23 cellular contexts compared by ENCODE assay signal in genomic region chr16:64589836-64590235, GRCh38.
DNase-seq lines count a peak whose midpoint lies in the region; ATAC-seq and TF ChIP-seq lines count a peak whose summit lies in the region.
"Had no signal": no experiment of that assay in that cellular context is flagged by ENCODE, and none has a peak within 500 bp of the region (broad histone marks: within the 10 kb centered on the region; RNA-seq: fewer than 3 reads in every experiment).

No MANE protein-coding gene starts in this region.

- H3K4me3 ChIP-seq in mammary epithelial cell (replicated peaks in 1 of 3; ENCODE audit: insufficient read depth in 1 of 3, low read depth in 2 of 3, low read length in 3 of 3) (no peak overlapping the region), Peyer's patch (no peak overlapping the region)
- H3K4me3 ChIP-seq: PC-9, transverse colon had no signal

- H2AFZ ChIP-seq in mammary epithelial cell (ENCODE audit: low read depth, low read length): no peak overlapping the region
- H2AFZ ChIP-seq: PC-9 had no signal

- peak; percentile 69 for DNase-seq in MCF 10A (ENCODE audit: unreplicated experiment)
- DNase-seq in mammary epithelial cell: no peak
- DNase-seq in astrocyte of the hippocampus (ENCODE audit: low read depth, low spot score): peak; percentile 1
- peak; percentile 58 to 82 for DNase-seq in foreskin keratinocyte
- DNase-seq in Peyer's patch: no peak
- no peak for DNase-seq in islet precursor cell
- DNase-seq: activated CD4-positive, alpha-beta T cell treated with anti-CD3 and anti-CD28 coated beads, Interleukin-2, amount 50 U/mL, for 4 hours; activated T-cell treated with anti-CD3 and anti-CD28 coated beads, Interleukin-2, amount 50 U/mL, for 1 hour; caudate nucleus; CD8-positive, alpha-beta memory T cell; effector memory CD8-positive, alpha-beta T cell; glutamatergic neuron; Kasumi-1; midbrain; NCI-H1694; NCI-H524; nucleus accumbens; PC-9; transverse colon had no signal

- POLR2A ChIA-PET in MCF 10A (lab: Yijun Ruan, JAX): interaction anchor here (0.6 to 1.2 kb wide), 3 partner anchors 25 to 1143 kb away, joined by 3 read pairs; no protein-coding TSS in a partner anchor

- CTCF ChIA-PET in MCF 10A (lab: Yijun Ruan, JAX): interaction anchor here (1.2 kb wide), 1 partner anchor 1128 kb away, joined by 4 read pairs; no protein-coding TSS in a partner anchor
- CTCF ChIA-PET in mammary epithelial cell (lab: Charles Lee; ENCODE audit: low non-redundant PET): no interaction called here

- H3K36me3 ChIP-seq in mammary epithelial cell (ENCODE audit: insufficient read depth, low read length) (no peaks in the 10 kb centered on the region), Peyer's patch (no peaks in the 10 kb centered on the region)
- H3K36me3 ChIP-seq: transverse colon had no signal

- no peaks in the 10 kb centered on the region for H3K36me3 Mint-ChIP-seq in MCF 10A (ENCODE audit: insufficient read depth, unreplicated experiment)
- H3K36me3 Mint-ChIP-seq: activated naive CD4-positive, alpha-beta T cell treated with anti-CD3 and anti-CD28 coated beads, Interleukin-2, amount 50 U/mL, for 24 hours; CD8-positive, alpha-beta memory T cell had no signal

- H3K27ac ChIP-seq in mammary epithelial cell (ENCODE audit: insufficient read depth, low read depth, low read length) (no peak overlapping the region), foreskin keratinocyte (peak overlapping the region; percentile 10), Peyer's patch (no peak overlapping the region)
- H3K27ac ChIP-seq: 22Rv1, PC-9, transverse colon had no signal

- no peak overlapping the region for H3K4me3 Mint-ChIP-seq in MCF 10A (ENCODE audit: unreplicated experiment)
- H3K4me3 Mint-ChIP-seq: activated naive CD4-positive, alpha-beta T cell treated with anti-CD3 and anti-CD28 coated beads, Interleukin-2, amount 50 U/mL, for 24 hours; CD8-positive, alpha-beta memory T cell; effector memory CD8-positive, alpha-beta T cell had no signal

- H4K20me1 ChIP-seq in mammary epithelial cell (ENCODE audit: insufficient read depth, low read length): no peaks in the 10 kb centered on the region

- ATAC-seq in foreskin keratinocyte (peak; percentile 86), HG03565 (IDR thresholded peaks at IDR 0.05; ENCODE audit: unreplicated experiment) (no peak), HG03354 (IDR thresholded peaks at IDR 0.05; ENCODE audit: poor library complexity, severe bottlenecking, unreplicated experiment) (no peak)
- ATAC-seq: effector memory CD8-positive, alpha-beta T cell had no signal

- H3K4me2 ChIP-seq in mammary epithelial cell (ENCODE audit: insufficient read depth, low read depth, low read length): no peak overlapping the region
- H3K4me2 ChIP-seq: PC-9 had no signal

- dilution Hi-C loops in mammary epithelial cell (cut with HindIII; ENCODE audit: low sequenced_read_pairs): loop anchor here (10.0 kb wide), 1 partner anchor 45 kb away; no protein-coding TSS in a partner anchor

- H3K9ac ChIP-seq in mammary epithelial cell (ENCODE audit: insufficient read depth, low read length): no peak overlapping the region

- in situ Hi-C loops in mammary epithelial cell (cut with MboI; ENCODE audit: low sequenced_read_pairs in 2 of 2): no loop called here

- intact Hi-C loops in MCF 10A (cut with micrococcal nuclease): no loop called here
- intact Hi-C loops in mammary epithelial cell (cut with micrococcal nuclease): no loop called here

- TF ChIP-seq CTCF in MCF 10A (IDR thresholded peaks at IDR 0.05; ENCODE audit: unreplicated experiment): no peak
- no peak for TF ChIP-seq CTCF in mammary epithelial cell (conservative IDR thresholded peaks at IDR 0.05 in 1 of 2, IDR thresholded peaks at IDR 0.05 in 1 of 2; ENCODE audit: extremely low read depth in 1 of 2, insufficient read depth in 1 of 2, low read depth in 1 of 2, low read length in 2 of 2)
- no peak for TF ChIP-seq CTCF in foreskin keratinocyte (conservative IDR thresholded peaks at IDR 0.05)
- no peak for TF ChIP-seq CTCF in Peyer's patch (IDR thresholded peaks at IDR 0.05)

- peaks cover 2% of the 10 kb centered on the region for H3K9me3 ChIP-seq in mammary epithelial cell (replicated peaks; ENCODE audit: insufficient read depth, low read length)
- H3K9me3 ChIP-seq in Peyer's patch: no peaks in the 10 kb centered on the region
- H3K9me3 ChIP-seq: transverse colon had no signal

- BruUV-seq in MCF 10A (replicated peaks; lab: Mats Ljungman, UMichigan) (no TSS peak), mammary epithelial cell (replicated peaks; lab: Mats Ljungman, UMichigan) (no TSS peak)

- H3K4me1 ChIP-seq in mammary epithelial cell (ENCODE audit: insufficient read depth, low read length) (no peaks in the 10 kb centered on the region), foreskin keratinocyte (no peaks in the 10 kb centered on the region), Peyer's patch (no peaks in the 10 kb centered on the region)

- TF ChIP-seq POLR2A in Peyer's patch (IDR thresholded peaks at IDR 0.05): no peak

- H3K4me1 Mint-ChIP-seq in MCF 10A (ENCODE audit: insufficient read depth, unreplicated experiment): no peaks in the 10 kb centered on the region
- H3K4me1 Mint-ChIP-seq: activated naive CD4-positive, alpha-beta T cell treated with anti-CD3 and anti-CD28 coated beads, Interleukin-2, amount 50 U/mL, for 24 hours; CD8-positive, alpha-beta memory T cell had no signal

- H3K9me3 Mint-ChIP-seq in MCF 10A (ENCODE audit: unreplicated experiment): no peaks in the 10 kb centered on the region

- 67% methylated on average over 5 of the region's 5 CpGs for WGBS in mammary epithelial cell (ENCODE audit: low coverage, missing lambda C conversion rate)

- no peaks in the 10 kb centered on the region for H3K27me3 Mint-ChIP-seq in MCF 10A (ENCODE audit: insufficient read depth, unreplicated experiment)
- H3K27me3 Mint-ChIP-seq: activated naive CD4-positive, alpha-beta T cell treated with anti-CD3 and anti-CD28 coated beads, Interleukin-2, amount 50 U/mL, for 24 hours; CD8-positive, alpha-beta memory T cell; effector memory CD8-positive, alpha-beta T cell had no signal

- H3K27me3 ChIP-seq in mammary epithelial cell (ENCODE audit: insufficient read depth, low read length) (no peaks in the 10 kb centered on the region), foreskin keratinocyte (no peaks in the 10 kb centered on the region), Peyer's patch (no peaks in the 10 kb centered on the region)
- H3K27me3 ChIP-seq: transverse colon had no signal

- no peak overlapping the region for H3K27ac Mint-ChIP-seq in MCF 10A (ENCODE audit: low read depth, unreplicated experiment)
- H3K27ac Mint-ChIP-seq: activated naive CD4-positive, alpha-beta T cell treated with anti-CD3 and anti-CD28 coated beads, Interleukin-2, amount 50 U/mL, for 24 hours; CD8-positive, alpha-beta memory T cell; effector memory CD8-positive, alpha-beta T cell had no signal

- H3K79me2 ChIP-seq in mammary epithelial cell (ENCODE audit: insufficient read depth, low read length): no peaks in the 10 kb centered on the region

Comparison
In these comparisons a context has a peak if more than half of its experiments do, and no peak if none do; other contexts are left out.
1. DNase-seq: peak in MCF 10A (single experiment), astrocyte of the hippocampus (single experiment) and foreskin keratinocyte (2 of 2); none in mammary epithelial cell (single experiment), Peyer's patch (0 of 3) and islet precursor cell (single experiment).